In genomic region chr1:150267896-150268295, GRCh38 we compare ENCODE assay signal across 9 cellular contexts. TPM values are rescaled to one million over a fixed set of nuclear protein-coding genes. Genes with fewer than 3 reads are reported as not detected.
A peak's percentile ranks its signal among the peaks of the same experiment; 100 is the strongest.
DNase-seq lines count a peak whose midpoint lies in the region; ATAC-seq, FAIRE-seq and TF ChIP-seq lines count a peak whose summit lies in the region.
"Had no signal": no experiment of that assay in that cellular context is flagged by ENCODE, and none has a peak within 500 bp of the region (broad histone marks: within the 10 kb centered on the region; RNA-seq: fewer than 3 reads in every experiment).

No MANE protein-coding gene starts in this region.

- 38% methylated on average over 6 of the region's 6 CpGs for WGBS in GM12878 (ENCODE audit: insufficient coverage, insufficient replicate concordance, low lambda C conversion rate, missing lambda C conversion rate)
- WGBS in right lobe of liver (ENCODE audit: insufficient coverage, low coverage, low lambda C conversion rate, missing lambda C conversion rate), result 15% methylated on average over 6 of the region's 6 CpGs
- 28 to 30% methylated on average over 6 of the region's 6 CpGs for WGBS in thyroid gland, 2 donors

- peaks cover 27% of the 10 kb centered on the region for H3K79me2 ChIP-seq in GM12878 (ENCODE audit: control insufficient read depth, insufficient read depth, low read length)

- no peaks in the 10 kb centered on the region for H3K27me3 Mint-ChIP-seq in activated T-cell treated with anti-CD3 and anti-CD28 coated beads, Interleukin-2, amount 50 U/mL, for 4 hours (ENCODE audit: low read depth)

- CTCF ChIA-PET in GM12878 (lab: Yijun Ruan, JAX), result no interaction called here

- no peak for TF ChIP-seq RAD21 in GM12878 (IDR thresholded peaks at IDR 0.05; ENCODE audit: insufficient read depth, low read depth, low read length)

- H3K9me3 Mint-ChIP-seq in activated T-cell treated with anti-CD3 and anti-CD28 coated beads, Interleukin-2, amount 50 U/mL, for 4 hours, result no peaks in the 10 kb centered on the region

- RAD21 ChIA-PET in GM12878 (lab: Charles Lee; ENCODE audit: unreplicated experiment), result no interaction called here

- DNase-seq in activated T-cell treated with anti-CD3 and anti-CD28 coated beads, Interleukin-2, amount 50 U/mL, for 4 hours, result no peak
- no peak for DNase-seq in activated T-cell treated with anti-CD3 and anti-CD28 coated beads, Interleukin-2, amount 50 U/mL, for 48 hours
- DNase-seq in GM12878 (ENCODE audit: low read depth, low spot score) (no peak), right lobe of liver (peak in 1 of 3 donors; percentile 52), thyroid gland (no peak), OCI-M1 (lab: John Stamatoyannopoulos, UW) (no peak), NCI-H1105 treated with DMSO at 0.1 percent for 48 hours (lab: John Stamatoyannopoulos, UW) (no peak)
- DNase-seq: DMS79 treated with DMSO at 0.1 percent for 48 hours had no signal

- no peak for ATAC-seq in activated T-cell treated with anti-CD3 and anti-CD28 coated beads, Interleukin-2, amount 50 U/mL, for 4 hours
- ATAC-seq in GM12878, result no peak
- peak in 1 of 4 donors; percentile 1 for ATAC-seq in right lobe of liver
- no peak for ATAC-seq in HG03342 (IDR thresholded peaks at IDR 0.05; ENCODE audit: unreplicated experiment)

- H4K20me1 ChIP-seq in GM12878 (ENCODE audit: control insufficient read depth, insufficient read depth), result no peaks in the 10 kb centered on the region

- H2AFZ ChIP-seq in GM12878 (ENCODE audit: control insufficient read depth, low read depth, low read length), result no peak overlapping the region

- peaks cover 6% of the 10 kb centered on the region for H3K4me1 ChIP-seq in GM12878 (ENCODE audit: control insufficient read depth, insufficient read depth, low read length)
- peaks cover 0 to 12% (median 4%) of the 10 kb centered on the region in 4 donors for H3K4me1 ChIP-seq in right lobe of liver
- peaks cover 7 to 19% of the 10 kb centered on the region in 2 donors for H3K4me1 ChIP-seq in thyroid gland

- SMC1A ChIA-PET in GM12878 (lab: Charles Lee; ENCODE audit: uncharacterized antibody, unreplicated experiment), result interaction anchor here (1.9 kb wide), 1 partner anchor 13 kb away, joined by 4 read pairs; no protein-coding TSS in a partner anchor

- peaks cover 5% of the 10 kb centered on the region for H3K36me3 Mint-ChIP-seq in activated T-cell treated with anti-CD3 and anti-CD28 coated beads, Interleukin-2, amount 50 U/mL, for 4 hours (ENCODE audit: insufficient read depth)

- peak overlapping the region; percentile 86 for H3K4me2 ChIP-seq in GM12878 (ENCODE audit: control insufficient read depth, insufficient read depth)

- no peak for TF ChIP-seq EP300 in GM12878 (IDR thresholded peaks at IDR 0.05; ENCODE audit: borderline replicate concordance in 1 of 2, control insufficient read depth in 1 of 2, low read depth in 2 of 2, low read length in 2 of 2)

- no peaks in the 10 kb centered on the region for H3K9me3 ChIP-seq in GM12878 (replicated peaks; ENCODE audit: control insufficient read depth, insufficient read depth, low read length)
- no peaks in the 10 kb centered on the region for H3K9me3 ChIP-seq in right lobe of liver
- no peaks in the 10 kb centered on the region for H3K9me3 ChIP-seq in thyroid gland

- peak overlapping the region; percentile 96 for H3K4me3 Mint-ChIP-seq in activated T-cell treated with anti-CD3 and anti-CD28 coated beads, Interleukin-2, amount 50 U/mL, for 4 hours

- TF ChIP-seq CTCF in GM12878 (IDR thresholded peaks at IDR 0.05 in 2 of 3, conservative IDR thresholded peaks at IDR 0.05 in 1 of 3; ENCODE audit: control insufficient read depth in 2 of 3, extremely low read depth in 1 of 3, insufficient read depth in 1 of 3, low read depth in 3 of 3, low read length in 3 of 3), result no peak
- TF ChIP-seq CTCF in right lobe of liver (IDR thresholded peaks at IDR 0.05), result no peak
- TF ChIP-seq CTCF in thyroid gland (IDR thresholded peaks at IDR 0.05), result no peak

- H3K9ac ChIP-seq in GM12878 (ENCODE audit: control insufficient read depth, insufficient read depth, low read length), result peak overlapping the region; percentile 97

- no TSS peak for BruUV-seq in GM12878 (replicated peaks; lab: Mats Ljungman, UMichigan)

- peaks cover 23% of the 10 kb centered on the region for H3K4me1 Mint-ChIP-seq in activated T-cell treated with anti-CD3 and anti-CD28 coated beads, Interleukin-2, amount 50 U/mL, for 4 hours (ENCODE audit: low read depth)

- H3K4me3 ChIP-seq in GM12878, result peak overlapping the region; percentile 97
- peak overlapping the region; percentile 80 to 87 (median 83) for H3K4me3 ChIP-seq in right lobe of liver
- H3K4me3 ChIP-seq in thyroid gland (replicated peaks in 1 of 3), result peak overlapping the region; percentile 69 to 99 (median 93)

- H3K36me3 ChIP-seq in GM12878 (ENCODE audit: control insufficient read depth in 2 of 2, insufficient read depth in 2 of 2, low read length in 1 of 2) (peaks cover 4 to 19% of the 10 kb centered on the region in 2 experiments), right lobe of liver (peaks cover 0 to 31% (median 8%) of the 10 kb centered on the region in 4 donors), thyroid gland (peaks cover 17 to 20% of the 10 kb centered on the region in 2 donors)

- POLR2A ChIA-PET in GM12878 (lab: Charles Lee), result no interaction called here

- H3K27me3 ChIP-seq in GM12878 (replicated peaks in 1 of 2; ENCODE audit: control insufficient read depth in 2 of 2, insufficient read depth in 2 of 2, low read length in 1 of 2) (no peaks in the 10 kb centered on the region), right lobe of liver (no peaks in the 10 kb centered on the region), thyroid gland (no peaks in the 10 kb centered on the region)

- H3K27ac ChIP-seq in GM12878 (ENCODE audit: control insufficient read depth, insufficient read depth), result peak overlapping the region; percentile 90
- H3K27ac ChIP-seq in right lobe of liver, result peak overlapping the region; percentile 90 to 95 (median 91)
- H3K27ac ChIP-seq in thyroid gland, result peak overlapping the region; percentile 76 to 96 (median 79)

- FAIRE-seq in GM12878 (lab: Jason Lieb, UNC), result no peak

- TF ChIP-seq POLR2A in GM12878 (IDR thresholded peaks at IDR 0.05; ENCODE audit: low read depth, low read length), result no peak
- TF ChIP-seq POLR2A in right lobe of liver (IDR thresholded peaks at IDR 0.05), result no peak
- no peak for TF ChIP-seq POLR2A in thyroid gland (IDR thresholded peaks at IDR 0.05)

- intact Hi-C loops in GM12878 (cut with micrococcal nuclease; ENCODE audit: unreplicated experiment), result loop anchor here (1.0 to 5.0 kb wide), 2 partner anchors 12 to 54 kb away; partner anchors contain the start of gene PRPF3
- intact Hi-C loops in right lobe of liver (cut with DNase I), result no loop called here
- intact Hi-C loops in thyroid gland (cut with DNase I), result no loop called here

- in situ Hi-C loops in GM12878 (cut with MboI), result no loop called here

RNA-seq across cellular contexts. Expression of gene APH1A, which starts 0.9 kb away (rescaled TPM):
- total RNA-seq in activated T-cell treated with anti-CD3 and anti-CD28 coated beads, Interleukin-2, amount 50 U/mL, for 4 hours, result 100 to 1,000 TPM; 121 to 124 (median 123) TPM
- total RNA-seq in GM12878 (2013; cell fraction: nucleolus; rRNA removed), result 83.3 and 89.3 TPM in 2 replicates
- total RNA-seq in GM12878 (2014; rRNA removed), result 93.7 and 95.7 TPM in 2 replicates
- total RNA-seq in GM12878 (2014; rRNA removed; fragmentation: Illumina TruSeq; extraction: Trizol), result 79.4 and 79.7 TPM in 2 replicates
- 130 TPM in 2 replicates for total RNA-seq in GM12878 (2021)
- 60.5 TPM for polyA plus RNA-seq in GM12878 (2011; ENCODE audit: low read depth)
- polyA plus RNA-seq in GM12878 (2011; rRNA removed), result 95.5 and 116 TPM in 2 replicates
- 135 and 141 TPM in 2 replicates for polyA plus RNA-seq in GM12878 (2011; cell fraction: cytosol; rRNA removed)
- 84.7 and 101 TPM in 2 replicates for polyA plus RNA-seq in GM12878 (2011; cell fraction: nucleus; rRNA removed)
- polyA plus RNA-seq in GM12878 (2012), result 92.8 and 97.7 TPM in 2 replicates
- polyA plus RNA-seq in GM12878 (2014; fragmentation: Illumina TruSeq; extraction: Trizol), result 83.0 and 106 TPM in 2 replicates
- polyA plus RNA-seq in GM12878 (2014; fragmentation: Nextera tagmentation; extraction: Ambion mirVana), result 10 to 100 TPM in 1 of 2 experiments, 1 to 10 TPM in 1; 6.7 to 13.5 TPM
- 123 and 124 TPM in 2 replicates for polyA plus RNA-seq in GM12878 (2014; rRNA removed)
- 10 to 100 TPM; 37.0 to 40.3 TPM for polyA plus RNA-seq in GM12878 (2016; fragmentation: Nextera tagmentation; extraction: Ambion mirVana)
- 136 and 150 TPM in 2 replicates for polyA minus RNA-seq in GM12878 (2011; rRNA and poly(A)+ RNA removed)
- polyA minus RNA-seq in GM12878 (2011; cell fraction: cytosol; rRNA and poly(A)+ RNA removed), result 34.7 and 35.0 TPM in 2 replicates
- polyA minus RNA-seq in GM12878 (2011; cell fraction: nucleus; rRNA and poly(A)+ RNA removed), result 72.4 and 90.9 TPM in 2 replicates
- 10 to 100 TPM; 61.2 to 92.0 (median 81.1) TPM for total RNA-seq in right lobe of liver
- total RNA-seq in thyroid gland, result 100 to 1,000 TPM; 114 to 133 (median 116) TPM

RNA-seq across cellular contexts. Expression of gene C1orf54, which starts 4.7 kb away (rescaled TPM):
- total RNA-seq in activated T-cell treated with anti-CD3 and anti-CD28 coated beads, Interleukin-2, amount 50 U/mL, for 4 hours, result under 1 TPM; 0.38 to 0.58 (median 0.40) TPM
- total RNA-seq in GM12878 (2013; cell fraction: nucleolus; rRNA removed), result 1.5 and 2.6 TPM in 2 replicates
- total RNA-seq in GM12878 (2014; rRNA removed) (19.8 and 24.6 TPM in 2 replicates), GM12878 (2014; rRNA removed; fragmentation: Illumina TruSeq; extraction: Trizol) (24.0 and 24.6 TPM in 2 replicates), GM12878 (2021) (13.5 and 16.7 TPM in 2 replicates), right lobe of liver (1 to 10 TPM in 5 of 6 experiments, not detected in 1; 1.7 to 5.7 (median 3.8) TPM), thyroid gland (10 to 100 TPM in 1 of 4 donors, 1 to 10 TPM in 3; 2.7 to 11.7 (median 4.3) TPM)
- 58.2 TPM for polyA plus RNA-seq in GM12878 (2011; ENCODE audit: low read depth)
- polyA plus RNA-seq in GM12878 (2011; rRNA removed) (3.0 and 3.1 TPM in 2 replicates), GM12878 (2014; fragmentation: Illumina TruSeq; extraction: Trizol) (22.8 and 31.8 TPM in 2 replicates), GM12878 (2014; fragmentation: Nextera tagmentation; extraction: Ambion mirVana) (10 to 100 TPM; 80.3 to 87.7 TPM), GM12878 (2014; rRNA removed) (21.4 and 28.4 TPM in 2 replicates), GM12878 (2016; fragmentation: Nextera tagmentation; extraction: Ambion mirVana) (10 to 100 TPM; 32.7 to 33.0 TPM)
- polyA plus RNA-seq in GM12878 (2011; cell fraction: cytosol; rRNA removed), result 1.8 and 2.5 TPM in 2 replicates
- 2.3 and 2.5 TPM in 2 replicates for polyA plus RNA-seq in GM12878 (2011; cell fraction: nucleus; rRNA removed)
- polyA plus RNA-seq in GM12878 (2012), result 16.8 and 23.1 TPM in 2 replicates
- polyA minus RNA-seq in GM12878 (2011; rRNA and poly(A)+ RNA removed), result 0.82 TPM in 1 of 2 replicates, not detected in the other
- not detected in 2 replicates for polyA minus RNA-seq in GM12878 (2011; cell fraction: cytosol; rRNA and poly(A)+ RNA removed)
- polyA minus RNA-seq in GM12878 (2011; cell fraction: nucleus; rRNA and poly(A)+ RNA removed), result 0.36 and 1.1 TPM in 2 replicates

RNA-seq across cellular contexts. Expression of gene CA14, which starts 10.3 kb away (rescaled TPM):
- total RNA-seq in activated T-cell treated with anti-CD3 and anti-CD28 coated beads, Interleukin-2, amount 50 U/mL, for 4 hours, result not detected
- total RNA-seq in GM12878 (2013; cell fraction: nucleolus; rRNA removed), result not detected in 2 replicates
- total RNA-seq in GM12878 (2014; rRNA removed) (not detected in 2 replicates), GM12878 (2014; rRNA removed; fragmentation: Illumina TruSeq; extraction: Trizol) (not detected in 2 replicates), GM12878 (2021) (not detected in 2 replicates), right lobe of liver (1 to 10 TPM in 2 of 6 experiments, under 1 TPM in 3, not detected in 1; 0.20 to 4.8 (median 0.56) TPM), thyroid gland (under 1 TPM in 2 of 4 donors, not detected in 2; 0.22 to 0.27 TPM)
- 0.28 TPM for polyA plus RNA-seq in GM12878 (2011; ENCODE audit: low read depth)
- polyA plus RNA-seq in GM12878 (2011; rRNA removed) (not detected in 2 replicates), GM12878 (2014; fragmentation: Illumina TruSeq; extraction: Trizol) (not detected in 2 replicates), GM12878 (2014; fragmentation: Nextera tagmentation; extraction: Ambion mirVana) (under 1 TPM; 0.11 to 0.26 TPM), GM12878 (2014; rRNA removed) (not detected in 2 replicates), GM12878 (2016; fragmentation: Nextera tagmentation; extraction: Ambion mirVana) (under 1 TPM; 0.32 to 0.35 TPM)
- polyA plus RNA-seq in GM12878 (2011; cell fraction: cytosol; rRNA removed), result not detected in 2 replicates
- polyA plus RNA-seq in GM12878 (2011; cell fraction: nucleus; rRNA removed), result not detected in 2 replicates
- polyA plus RNA-seq in GM12878 (2012), result 0.29 and 0.69 TPM in 2 replicates
- polyA minus RNA-seq in GM12878 (2011; rRNA and poly(A)+ RNA removed), result not detected in 2 replicates
- not detected in 2 replicates for polyA minus RNA-seq in GM12878 (2011; cell fraction: cytosol; rRNA and poly(A)+ RNA removed)
- not detected in 2 replicates for polyA minus RNA-seq in GM12878 (2011; cell fraction: nucleus; rRNA and poly(A)+ RNA removed)

RNA-seq across cellular contexts. Expression of gene CIART, which starts 14.5 kb away (rescaled TPM):
- total RNA-seq in activated T-cell treated with anti-CD3 and anti-CD28 coated beads, Interleukin-2, amount 50 U/mL, for 4 hours, result 1 to 10 TPM; 2.0 to 2.3 (median 2.3) TPM
- total RNA-seq in GM12878 (2013; cell fraction: nucleolus; rRNA removed), result 0.88 and 2.2 TPM in 2 replicates
- 0.68 and 0.76 TPM in 2 replicates for total RNA-seq in GM12878 (2014; rRNA removed)
- total RNA-seq in GM12878 (2014; rRNA removed; fragmentation: Illumina TruSeq; extraction: Trizol), result 0.60 and 0.76 TPM in 2 replicates
- total RNA-seq in GM12878 (2021), result 0.54 and 1.4 TPM in 2 replicates
- 1.6 TPM for polyA plus RNA-seq in GM12878 (2011; ENCODE audit: low read depth)
- 0.61 and 1.4 TPM in 2 replicates for polyA plus RNA-seq in GM12878 (2011; rRNA removed)
- polyA plus RNA-seq in GM12878 (2011; cell fraction: cytosol; rRNA removed), result 0.96 and 1.1 TPM in 2 replicates
- polyA plus RNA-seq in GM12878 (2011; cell fraction: nucleus; rRNA removed), result 2.1 and 4.0 TPM in 2 replicates
- 1.5 and 2.5 TPM in 2 replicates for polyA plus RNA-seq in GM12878 (2012)
- polyA plus RNA-seq in GM12878 (2014; fragmentation: Illumina TruSeq; extraction: Trizol), result 1.0 and 2.0 TPM in 2 replicates
- under 1 TPM; 0.61 to 0.62 TPM for polyA plus RNA-seq in GM12878 (2014; fragmentation: Nextera tagmentation; extraction: Ambion mirVana)
- polyA plus RNA-seq in GM12878 (2014; rRNA removed), result 1.2 and 1.3 TPM in 2 replicates
- polyA plus RNA-seq in GM12878 (2016; fragmentation: Nextera tagmentation; extraction: Ambion mirVana), result under 1 TPM; 0.44 to 0.66 TPM
- 0.93 and 1.1 TPM in 2 replicates for polyA minus RNA-seq in GM12878 (2011; rRNA and poly(A)+ RNA removed)
- polyA minus RNA-seq in GM12878 (2011; cell fraction: cytosol; rRNA and poly(A)+ RNA removed), result not detected in 2 replicates
- polyA minus RNA-seq in GM12878 (2011; cell fraction: nucleus; rRNA and poly(A)+ RNA removed), result 0.60 TPM in 1 of 2 replicates, not detected in the other
- 1 to 10 TPM; 2.0 to 8.4 (median 4.4) TPM for total RNA-seq in right lobe of liver
- total RNA-seq in thyroid gland, result 1 to 10 TPM; 2.9 to 7.9 (median 5.4) TPM

RNA-seq across cellular contexts. Expression of gene MRPS21, which starts 25.8 kb away (rescaled TPM):
- total RNA-seq in activated T-cell treated with anti-CD3 and anti-CD28 coated beads, Interleukin-2, amount 50 U/mL, for 4 hours, result 10 to 100 TPM; 76.1 to 80.5 (median 79.4) TPM
- 21.0 and 24.3 TPM in 2 replicates for total RNA-seq in GM12878 (2013; cell fraction: nucleolus; rRNA removed)
- 65.0 and 69.4 TPM in 2 replicates for total RNA-seq in GM12878 (2014; rRNA removed)
- total RNA-seq in GM12878 (2014; rRNA removed; fragmentation: Illumina TruSeq; extraction: Trizol), result 90.6 and 92.1 TPM in 2 replicates
- 76.6 and 80.0 TPM in 2 replicates for total RNA-seq in GM12878 (2021)
- 62.1 TPM for polyA plus RNA-seq in GM12878 (2011; ENCODE audit: low read depth)
- 115 and 132 TPM in 2 replicates for polyA plus RNA-seq in GM12878 (2011; rRNA removed)
- polyA plus RNA-seq in GM12878 (2011; cell fraction: cytosol; rRNA removed), result 56.8 and 61.9 TPM in 2 replicates
- polyA plus RNA-seq in GM12878 (2011; cell fraction: nucleus; rRNA removed), result 65.2 and 82.2 TPM in 2 replicates
- 57.3 and 62.4 TPM in 2 replicates for polyA plus RNA-seq in GM12878 (2012)
- polyA plus RNA-seq in GM12878 (2014; fragmentation: Illumina TruSeq; extraction: Trizol), result 71.5 and 73.3 TPM in 2 replicates
- polyA plus RNA-seq in GM12878 (2014; fragmentation: Nextera tagmentation; extraction: Ambion mirVana), result 100 to 1,000 TPM; 255 to 275 TPM
- 77.8 and 80.0 TPM in 2 replicates for polyA plus RNA-seq in GM12878 (2014; rRNA removed)
- 100 to 1,000 TPM; 139 to 152 TPM for polyA plus RNA-seq in GM12878 (2016; fragmentation: Nextera tagmentation; extraction: Ambion mirVana)
- polyA minus RNA-seq in GM12878 (2011; rRNA and poly(A)+ RNA removed), result 18.3 and 23.0 TPM in 2 replicates
- polyA minus RNA-seq in GM12878 (2011; cell fraction: cytosol; rRNA and poly(A)+ RNA removed), result 13.2 and 13.6 TPM in 2 replicates
- polyA minus RNA-seq in GM12878 (2011; cell fraction: nucleus; rRNA and poly(A)+ RNA removed), result 12.9 and 20.1 TPM in 2 replicates
- 10 to 100 TPM; 22.9 to 30.5 (median 25.0) TPM for total RNA-seq in right lobe of liver
- total RNA-seq in thyroid gland, result 10 to 100 TPM; 27.4 to 61.0 (median 48.6) TPM
